29 cellular contexts compared by ENCODE assay signal in genomic region chr21:19535356-19535755, GRCh38.
"Had no signal": no experiment of that assay in that cellular context is flagged by ENCODE, and none has a peak within 500 bp of the region (broad histone marks: within the 10 kb centered on the region; RNA-seq: fewer than 3 reads in every experiment).

No MANE protein-coding gene starts in this region.

- H3K27ac ChIP-seq: brain microvascular endothelial cell, coronary artery, dorsolateral prefrontal cortex, esophagus muscularis mucosa, foreskin keratinocyte, gastrocnemius medialis, heart left ventricle, VCaP had no signal

- H3K27me3 ChIP-seq: brain microvascular endothelial cell, dorsolateral prefrontal cortex, esophagus muscularis mucosa, foreskin keratinocyte, gastrocnemius medialis, heart left ventricle had no signal

- H3K36me3 ChIP-seq: brain microvascular endothelial cell, esophagus muscularis mucosa, gastrocnemius medialis, heart left ventricle had no signal

- H3K4me3 ChIP-seq: coronary artery, dorsolateral prefrontal cortex, esophagus muscularis mucosa, gastrocnemius medialis, heart left ventricle had no signal

- FAIRE-seq: astrocyte, bronchial epithelial cell, TTC549 had no signal

- DNase-seq: activated CD4-positive, alpha-beta memory T cell treated with anti-CD3 and anti-CD28 coated beads, Interleukin-2, amount 10 ng/mL, durations not matched to agents 7 days and 5 days; activated CD4-positive, alpha-beta T cell treated with anti-CD3 and anti-CD28 coated beads for 1 hour; activated CD4-positive, alpha-beta T cell treated with anti-CD3 and anti-CD28 coated beads for 4 hours; activated CD4-positive, alpha-beta T cell treated with anti-CD3 and anti-CD28 coated beads, Interleukin-2, amount 10 ng/mL, durations not matched to agents 7 days and 5 days; activated CD4-positive, alpha-beta T cell treated with anti-CD3 and anti-CD28 coated beads, Interleukin-2, amount 50 U/mL, for 4 hours; activated CD8-positive, alpha-beta memory T cell treated with anti-CD3 and anti-CD28 coated beads for 24 hours; activated effector memory CD4-positive, alpha-beta T cell treated with Interleukin-2 at 50 U/mL for 16 hours; activated gamma-delta T cell treated with Interleukin-2 at 50 U/mL for 16 hours; activated naive CD4-positive, alpha-beta T cell treated with anti-CD3 and anti-CD28 coated beads, Interleukin-2, amount 50 U/mL, for 16 hours; activated naive CD4-positive, alpha-beta T cell treated with Interleukin-2 at 50 U/mL for 16 hours; activated T-cell treated with anti-CD3 and anti-CD28 coated beads, Interleukin-2, amount 50 U/mL, for 4 hours; amniotic stem cell; anterior cingulate cortex; brain microvascular endothelial cell; dorsolateral prefrontal cortex; effector memory CD4-positive, alpha-beta T cell; endodermal cell; foreskin keratinocyte; gastrocnemius medialis; glutamatergic neuron; heart left ventricle; hypothalamus; T-helper 17 cell had no signal

- H3K4me1 ChIP-seq: esophagus muscularis mucosa, foreskin keratinocyte, gastrocnemius medialis, heart left ventricle had no signal
